ENCODE assay signal across 8 cellular contexts in genomic region chr17:30731210-30732132, GRCh38.
DNase-seq lines count a peak whose midpoint lies in the region; FAIRE-seq and TF ChIP-seq lines count a peak whose summit lies in the region.
"Not testable (repeated sequence)": the region's sequence is repeated elsewhere in the genome, so short reads cannot be mapped to it uniquely, and the experiment has no call there.

No MANE protein-coding gene starts in this region.

- not testable (repeated sequence) for H3K27me3 ChIP-seq in Loucy (ENCODE audit: insufficient read depth, low read length, poor library complexity, severe bottlenecking)

- H3K9ac ChIP-seq in Loucy (ENCODE audit: low read depth, low read length, poor library complexity, severe bottlenecking): peak overlapping the region; percentile 87

- H3K4me1 ChIP-seq in Loucy (ENCODE audit: insufficient read depth, low read length, poor library complexity, severe bottlenecking): peaks cover 22% of the 10 kb centered on the region

- not testable (repeated sequence) for H3K9me2 ChIP-seq in Loucy (replicated peaks; ENCODE audit: low read depth, low read length)

- peak overlapping the region; percentile 99 for H3K27ac Mint-ChIP-seq in nephron progenitor cell

- TF ChIP-seq POLR2A in H54 (IDR thresholded peaks at IDR 0.05; ENCODE audit: low read depth, low read length): peak; percentile 55

- H3K27me3 Mint-ChIP-seq in nephron progenitor cell (ENCODE audit: low read depth, poor library complexity): not testable (repeated sequence)

- H3K79me2 ChIP-seq in Loucy (ENCODE audit: insufficient read depth, low read length): peaks cover 69% of the 10 kb centered on the region

- H3K4me2 ChIP-seq in Loucy (ENCODE audit: low read depth, low read length, poor library complexity, severe bottlenecking): peak overlapping the region; percentile 57

- H3F3A ChIP-seq in Loucy (ENCODE audit: low read depth): not testable (repeated sequence)

- H3K4me1 Mint-ChIP-seq in nephron progenitor cell: peaks cover 57% of the 10 kb centered on the region

- peak; percentile 79 for DNase-seq in EL
- not testable (repeated sequence) for DNase-seq in H54 (ENCODE audit: insufficient read length, low spot score)
- peak; percentile 64 to 71 for DNase-seq in SHP77 (lab: John Stamatoyannopoulos, UW)
- peak; percentile 84 for DNase-seq in activated effector memory CD4-positive, alpha-beta T cell treated with Interleukin-2 at 50 U/mL for 16 hours
- peak; percentile 64 for DNase-seq in fibroblast of the aortic adventitia (ENCODE audit: low read depth)
- DNase-seq in nephron progenitor cell: peak; percentile 89
- peak; percentile 70 to 88 (median 81) for DNase-seq in stimulated activated naive CD4-positive, alpha-beta T cell (lab: John Stamatoyannopoulos, UW)

- not testable (repeated sequence) for H3K9me3 ChIP-seq in Loucy (ENCODE audit: insufficient read depth, low read depth, low read length)

- not testable (repeated sequence) for H3K9me3 Mint-ChIP-seq in nephron progenitor cell

- not testable (repeated sequence) for TF ChIP-seq CTCF in Loucy (conservative IDR thresholded peaks at IDR 0.05; ENCODE audit: low read length); fibroblast of the aortic adventitia (IDR thresholded peaks at IDR 0.05; ENCODE audit: insufficient read depth, low read length); nephron progenitor cell (IDR thresholded peaks at IDR 0.05)

- peak overlapping the region; percentile 78; the same call in 1 of the 2 replicates for H2AFZ ChIP-seq in Loucy (ENCODE audit: low read length)

- peaks cover 23% of the 10 kb centered on the region for H3K36me3 Mint-ChIP-seq in nephron progenitor cell (ENCODE audit: low read depth)

- FAIRE-seq in H54 (lab: Jason Lieb, UNC): peak; percentile 20

- H3K4me3 Mint-ChIP-seq in nephron progenitor cell: peak overlapping the region; percentile 94

- peaks cover 27% of the 10 kb centered on the region for H4K20me1 ChIP-seq in Loucy (ENCODE audit: insufficient read depth, low read length, poor library complexity, severe bottlenecking)

- H3K36me3 ChIP-seq in Loucy (ENCODE audit: insufficient read depth, low read length): not testable (repeated sequence)

- H3K4me3 ChIP-seq in Loucy (ENCODE audit: low read length, poor library complexity, severe bottlenecking): peak overlapping the region; percentile 82
- H3K4me3 ChIP-seq in fibroblast of the aortic adventitia (ENCODE audit: low read depth, low read length): peak overlapping the region; percentile 81
